In the genomic region with DNA sequence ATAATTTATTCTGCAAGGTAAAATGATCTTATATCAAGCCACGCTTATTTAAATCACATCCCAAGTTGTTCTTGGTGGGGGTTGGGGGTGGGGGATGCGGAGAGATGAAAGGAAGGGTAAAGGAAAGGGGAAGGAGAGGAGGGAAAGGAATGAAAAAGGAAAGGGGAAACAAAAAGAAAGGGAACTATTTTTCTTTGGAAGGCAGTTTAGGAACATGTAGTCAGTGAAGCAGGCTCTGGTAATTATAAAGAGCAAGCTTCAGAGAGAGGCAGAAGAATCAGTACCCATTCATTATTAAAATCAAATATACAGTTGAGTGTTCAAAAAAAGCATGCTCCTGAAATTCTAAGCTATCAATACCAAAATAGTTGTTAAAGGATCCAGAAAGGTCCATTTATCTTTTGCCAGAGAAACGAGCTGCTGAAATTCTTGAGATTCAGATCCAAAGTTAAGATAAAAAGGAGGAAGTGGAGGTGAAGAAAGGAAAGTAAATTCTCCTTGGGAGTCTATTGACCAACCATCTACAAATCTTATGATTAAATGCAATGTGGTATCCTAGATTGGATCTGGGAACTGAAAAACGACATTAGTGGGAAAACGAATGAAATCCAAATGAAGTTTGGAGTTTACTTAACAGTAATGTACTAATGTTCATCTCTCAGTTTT, we compare ENCODE assay signal across 19 cellular contexts.
DNase-seq lines count a peak whose midpoint lies in the region; ATAC-seq lines count a peak whose summit lies in the region.
"Had no signal": no experiment of that assay in that cellular context is flagged by ENCODE, and none has a peak within 500 bp of the region (broad histone marks: within the 10 kb centered on the region; RNA-seq: fewer than 3 reads in every experiment).

No MANE protein-coding gene starts in this region.

- ATAC-seq in GM21447 (IDR thresholded peaks at IDR 0.05; ENCODE audit: unreplicated experiment): no peak
- ATAC-seq in left colon: no peak

- peaks cover 2 to 6% of the 10 kb centered on the region in 2 experiments for H3K36me3 ChIP-seq in trophoblast cell (ENCODE audit: control insufficient read depth in 1 of 2, insufficient read depth in 2 of 2, low read length in 2 of 2)
- H3K36me3 ChIP-seq: right atrium auricular region had no signal

- no peaks in the 10 kb centered on the region for H3K9me3 ChIP-seq in trophoblast cell (ENCODE audit: insufficient read depth, low read depth, low read length)
- H3K9me3 ChIP-seq: right atrium auricular region had no signal

- intact Hi-C loops in dendritic cell treated with granulocyte-macrophage colony-stimulating factor and Interleukin-4, amounts not matched to agents 40 ng/mL and 50 ng/mL, for 4 days (cut with micrococcal nuclease): no loop called here
- intact Hi-C loops in left colon (cut with DNase I, micrococcal nuclease): no loop called here

- H3K4me3 ChIP-seq in trophoblast cell (ENCODE audit: low read depth, low read length): no peak overlapping the region
- H3K4me3 ChIP-seq: hepatocyte, right atrium auricular region had no signal

- no peak overlapping the region for H2BK12ac ChIP-seq in trophoblast cell (ENCODE audit: low read length)

- peak; percentile 28 for DNase-seq in SKM-1 treated with dmso at 0.1 percent for 144 hours (lab: John Stamatoyannopoulos, UW; ENCODE audit: unreplicated experiment)
- no peak for DNase-seq in SKM-1 (lab: John Stamatoyannopoulos, UW; ENCODE audit: unreplicated experiment)
- peak; percentile 33 for DNase-seq in MV-4-11 (lab: John Stamatoyannopoulos, UW)
- peak in 1 of 2 donors; percentile 76 for DNase-seq in trophoblast cell
- no peak for DNase-seq in activated naive CD4-positive, alpha-beta T cell treated with anti-CD3 and anti-CD28 coated beads, Interleukin-2, amount 50 U/mL, for 16 hours
- no peak for DNase-seq in left colon
- DNase-seq: activated CD4-positive, alpha-beta memory T cell treated with anti-CD3 and anti-CD28 coated beads for 36 hours; CD4-positive, alpha-beta memory T cell; mesenchymal stem cell; NCI-H1092; NCI-H2081 treated with DMSO at 0.1 percent for 48 hours; NCI-H524; stimulated activated naive CD4-positive, alpha-beta T cell treated with Interleukin-2 at 50 U/mL for 16 hours had no signal

- H3K4me3 Mint-ChIP-seq in dendritic cell treated with granulocyte-macrophage colony-stimulating factor and Interleukin-4, amounts not matched to agents 40 ng/mL and 50 ng/mL, for 4 days: peak overlapping the region; percentile 17
- H3K4me3 Mint-ChIP-seq: activated CD4-positive, alpha-beta memory T cell treated with anti-CD3 and anti-CD28 coated beads for 36 hours; CD4-positive, alpha-beta memory T cell; central memory CD8-positive, alpha-beta T cell; neural crest cell had no signal

- H2BK5ac ChIP-seq in trophoblast cell (ENCODE audit: low read depth, low read length, poor library complexity): no peak overlapping the region

- no peak overlapping the region for H3K4me2 ChIP-seq in trophoblast cell (ENCODE audit: low read length)
- H3K4me2 ChIP-seq: hepatocyte had no signal

- H3K27me3 ChIP-seq in trophoblast cell (ENCODE audit: insufficient read depth, low read length): no peaks in the 10 kb centered on the region
- H3K27me3 ChIP-seq: hepatocyte, right atrium auricular region had no signal

- no peak overlapping the region for H4K12ac ChIP-seq in trophoblast cell (ENCODE audit: low read depth, low read length)

- no peaks in the 10 kb centered on the region for H3K9me3 Mint-ChIP-seq in dendritic cell treated with granulocyte-macrophage colony-stimulating factor and Interleukin-4, amounts not matched to agents 40 ng/mL and 50 ng/mL, for 4 days
- H3K9me3 Mint-ChIP-seq: activated CD4-positive, alpha-beta memory T cell treated with anti-CD3 and anti-CD28 coated beads for 36 hours; CD4-positive, alpha-beta memory T cell; central memory CD8-positive, alpha-beta T cell; neural crest cell had no signal

- peaks cover 1% of the 10 kb centered on the region for H3K79me2 ChIP-seq in trophoblast cell (ENCODE audit: control insufficient read depth, insufficient read depth, low read length, poor library complexity)

- H3K9ac ChIP-seq in trophoblast cell (ENCODE audit: low read length): no peak overlapping the region

- H3K18ac ChIP-seq in trophoblast cell (ENCODE audit: low read length): no peak overlapping the region

- peak overlapping the region; percentile 64 for H3K27ac Mint-ChIP-seq in dendritic cell treated with granulocyte-macrophage colony-stimulating factor and Interleukin-4, amounts not matched to agents 40 ng/mL and 50 ng/mL, for 4 days
- H3K27ac Mint-ChIP-seq: activated CD4-positive, alpha-beta memory T cell treated with anti-CD3 and anti-CD28 coated beads for 36 hours had no signal

- no peak overlapping the region for H3K23ac ChIP-seq in trophoblast cell (ENCODE audit: low read length)

- peaks cover 49% of the 10 kb centered on the region for H3K4me1 Mint-ChIP-seq in dendritic cell treated with granulocyte-macrophage colony-stimulating factor and Interleukin-4, amounts not matched to agents 40 ng/mL and 50 ng/mL, for 4 days (ENCODE audit: low read depth)

- H3K14ac ChIP-seq in trophoblast cell (ENCODE audit: low read length): no peak overlapping the region

- no peak overlapping the region for H4K91ac ChIP-seq in trophoblast cell (ENCODE audit: low read depth, low read length)

- 100% methylated on average over 1 of the region's 5 CpGs for WGBS in trophoblast cell (ENCODE audit: extremely low coverage, insufficient coverage, insufficient read length)

- H2BK120ac ChIP-seq in trophoblast cell (ENCODE audit: insufficient read depth, low read length, poor library complexity): no peak overlapping the region

- H3K27me3 Mint-ChIP-seq in dendritic cell treated with granulocyte-macrophage colony-stimulating factor and Interleukin-4, amounts not matched to agents 40 ng/mL and 50 ng/mL, for 4 days: no peaks in the 10 kb centered on the region
- H3K27me3 Mint-ChIP-seq: activated CD4-positive, alpha-beta memory T cell treated with anti-CD3 and anti-CD28 coated beads for 36 hours; CD4-positive, alpha-beta memory T cell; central memory CD8-positive, alpha-beta T cell had no signal

- no peak overlapping the region for H2AFZ ChIP-seq in trophoblast cell (ENCODE audit: insufficient read depth, low read length, poor library complexity)
- H2AFZ ChIP-seq: hepatocyte had no signal

- H2AK5ac ChIP-seq in trophoblast cell (ENCODE audit: low read length): no peak overlapping the region

- peaks cover 9 to 21% of the 10 kb centered on the region in 2 experiments for H3K4me1 ChIP-seq in trophoblast cell (ENCODE audit: control insufficient read depth in 1 of 2, insufficient read depth in 2 of 2, low read length in 2 of 2)

- peak overlapping the region; percentile 53 for H3K27ac ChIP-seq in trophoblast cell (ENCODE audit: low read depth, low read length)
- H3K27ac ChIP-seq: hepatocyte, right atrium auricular region had no signal

- no peaks in the 10 kb centered on the region for H3K36me3 Mint-ChIP-seq in dendritic cell treated with granulocyte-macrophage colony-stimulating factor and Interleukin-4, amounts not matched to agents 40 ng/mL and 50 ng/mL, for 4 days (ENCODE audit: low read depth)
- H3K36me3 Mint-ChIP-seq: activated CD4-positive, alpha-beta memory T cell treated with anti-CD3 and anti-CD28 coated beads for 36 hours had no signal

- H4K8ac ChIP-seq in trophoblast cell (ENCODE audit: low read depth, low read length): no peak overlapping the region

- peaks cover 3% of the 10 kb centered on the region for H3K79me1 ChIP-seq in trophoblast cell (ENCODE audit: low read length)

- H3K4ac ChIP-seq in trophoblast cell (ENCODE audit: low read depth, low read length): no peak overlapping the region

Comparison
In these comparisons a context has a peak if more than half of its experiments do, and no peak if none do; other contexts are left out.
1. DNase-seq: peak in SKM-1 treated with dmso at 0.1 percent for 144 hours (single experiment) and MV-4-11 (single experiment); none in SKM-1 (single experiment), activated naive CD4-positive, alpha-beta T cell treated with anti-CD3 and anti-CD28 coated beads, Interleukin-2, amount 50 U/mL, for 16 hours (single experiment) and left colon (0 of 2).